In the genomic region with DNA sequence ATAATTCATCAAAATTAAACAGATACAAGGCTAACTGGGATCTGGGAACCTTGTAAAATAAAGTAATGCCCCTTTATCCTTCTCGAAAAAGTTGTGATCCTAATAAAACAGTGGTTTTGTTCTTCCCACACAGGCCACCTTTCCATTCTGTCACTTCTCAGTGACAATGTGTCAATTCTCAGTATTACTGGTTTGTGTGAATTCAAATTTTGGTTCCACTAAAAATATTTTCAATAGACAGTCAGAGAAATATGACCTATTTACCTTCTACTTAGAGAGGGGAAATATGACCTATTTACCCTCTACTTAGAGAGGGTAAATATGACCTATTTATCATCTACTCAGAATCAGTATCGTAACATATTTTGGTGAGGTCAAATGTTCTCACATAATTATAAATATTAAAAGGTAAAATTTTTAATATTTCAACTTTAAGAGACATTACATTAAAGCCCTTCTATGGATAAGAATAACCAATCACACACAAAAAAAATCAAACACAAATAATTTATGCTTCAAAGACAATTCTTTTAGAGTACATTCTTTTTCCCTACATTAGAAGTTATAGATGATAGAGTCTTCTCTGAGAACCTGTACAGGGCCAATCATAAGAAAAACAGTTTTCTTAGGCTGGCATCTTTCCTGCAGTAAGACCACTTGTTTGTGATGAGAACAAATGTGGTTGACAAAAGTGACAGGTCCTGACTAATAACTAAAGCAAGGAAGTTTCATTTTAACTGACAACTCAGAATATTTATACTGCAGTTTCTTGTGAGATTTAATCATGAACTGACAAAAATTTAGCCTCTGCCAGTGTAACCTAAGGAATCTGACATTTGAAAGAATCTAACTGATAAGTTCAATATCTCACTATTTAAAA, we compare ENCODE assay signal across 12 cellular contexts.
DNase-seq lines count a peak whose midpoint lies in the region; ATAC-seq and TF ChIP-seq lines count a peak whose summit lies in the region.
"Had no signal": no experiment of that assay in that cellular context is flagged by ENCODE, and none has a peak within 500 bp of the region (broad histone marks: within the 10 kb centered on the region; RNA-seq: fewer than 3 reads in every experiment).

No MANE protein-coding gene starts in this region.

- DNase-seq in SK-N-SH (no peak), coronary artery (ENCODE audit: low spot score) (no peak)
- no peak for DNase-seq in stimulated activated naive CD4-positive, alpha-beta T cell (lab: John Stamatoyannopoulos, UW)
- DNase-seq in stimulated activated CD4-positive, alpha-beta T cell treated with anti-CD3 and anti-CD28 coated beads, Interleukin-2, amount 100 ng/mL, for 48 hours, result no peak
- DNase-seq: activated CD4-positive, CD25-positive, alpha-beta regulatory T cell treated with anti-CD3 and anti-CD28 coated beads, Interleukin-2, amount 50 U/mL, for 72 hours; EL; HFFc6; NCI-H1436 treated with DMSO at 0.1 percent for 48 hours had no signal

- H3K27ac ChIP-seq in SK-N-SH (ENCODE audit: low read depth in 2 of 2, low read length in 1 of 2), result no peak overlapping the region
- no peak overlapping the region for H3K27ac ChIP-seq in coronary artery

- H2AFZ ChIP-seq in neuron (ENCODE audit: low read depth, low read length) (peak overlapping the region; percentile 21), SK-N-SH (ENCODE audit: low read depth) (no peak overlapping the region)

- CTCF ChIA-PET in SK-N-SH (lab: Yijun Ruan, JAX), result no interaction called here

- no peak for TF ChIP-seq EP300 in SK-N-SH (IDR thresholded peaks at IDR 0.05; ENCODE audit: borderline replicate concordance in 1 of 2, low read depth in 1 of 2, low read length in 1 of 2)

- no peaks in the 10 kb centered on the region for H3K9me2 ChIP-seq in SK-N-SH

- ATAC-seq in GM18907 (IDR thresholded peaks at IDR 0.05; ENCODE audit: unreplicated experiment) (peak; percentile 91), GM21717 (IDR thresholded peaks at IDR 0.05; ENCODE audit: unreplicated experiment) (peak; percentile 87), HG03196 (IDR thresholded peaks at IDR 0.05; ENCODE audit: unreplicated experiment) (peak; percentile 92)

- TF ChIP-seq CTCF in SK-N-SH (IDR thresholded peaks at IDR 0.05), result no peak
- no peak for TF ChIP-seq CTCF in coronary artery (IDR thresholded peaks at IDR 0.05)

- H3K79me2 ChIP-seq in SK-N-SH (ENCODE audit: insufficient read depth), result no peaks in the 10 kb centered on the region

- H3K27me3 ChIP-seq in neuron (ENCODE audit: insufficient read depth, low read length), result no peaks in the 10 kb centered on the region
- H3K27me3 ChIP-seq in SK-N-SH (ENCODE audit: insufficient read depth), result no peaks in the 10 kb centered on the region

- H4K20me1 ChIP-seq in SK-N-SH (ENCODE audit: insufficient read depth), result no peaks in the 10 kb centered on the region

- TF ChIP-seq RAD21 in SK-N-SH (IDR thresholded peaks at IDR 0.05; ENCODE audit: low read length), result no peak

- 6% methylated on average over 2 of the region's 2 CpGs for WGBS in SK-N-SH (ENCODE audit: low lambda C conversion rate)

- no peaks in the 10 kb centered on the region for H3F3A ChIP-seq in SK-N-SH (replicated peaks; ENCODE audit: insufficient read depth)

- no peaks in the 10 kb centered on the region for H3K36me3 ChIP-seq in neuron (ENCODE audit: insufficient read depth, low read length)
- no peaks in the 10 kb centered on the region for H3K36me3 ChIP-seq in SK-N-SH (replicated peaks in 1 of 2; ENCODE audit: control insufficient read depth in 1 of 2, insufficient read depth in 2 of 2, low read length in 1 of 2)

- no peak overlapping the region for H3K9ac ChIP-seq in SK-N-SH

- no peak overlapping the region for H3K4me3 ChIP-seq in neuron (ENCODE audit: low read length)
- no peak overlapping the region for H3K4me3 ChIP-seq in SK-N-SH (ENCODE audit: low read depth in 2 of 2, low read length in 1 of 2)
- no peak overlapping the region for H3K4me3 ChIP-seq in coronary artery

- H3K4me1 ChIP-seq in neuron (ENCODE audit: insufficient read depth, low read length) (peaks cover 18% of the 10 kb centered on the region), SK-N-SH (ENCODE audit: control insufficient read depth in 1 of 2, insufficient read depth in 2 of 2, low read depth in 1 of 2, low read length in 1 of 2) (no peaks in the 10 kb centered on the region)

- H3K4me2 ChIP-seq in SK-N-SH, result no peak overlapping the region

- H3K9me3 ChIP-seq in neuron (ENCODE audit: low read length), result no peaks in the 10 kb centered on the region
- H3K9me3 ChIP-seq in SK-N-SH, result no peaks in the 10 kb centered on the region

- POLR2A ChIA-PET in SK-N-SH (lab: Yijun Ruan, JAX), result no interaction called here

TF ChIP-seq in SK-N-SH, 30 proteins besides CTCF, POLR2A, EP300 and RAD21:
- TF ChIP-seq, protein P1, sequence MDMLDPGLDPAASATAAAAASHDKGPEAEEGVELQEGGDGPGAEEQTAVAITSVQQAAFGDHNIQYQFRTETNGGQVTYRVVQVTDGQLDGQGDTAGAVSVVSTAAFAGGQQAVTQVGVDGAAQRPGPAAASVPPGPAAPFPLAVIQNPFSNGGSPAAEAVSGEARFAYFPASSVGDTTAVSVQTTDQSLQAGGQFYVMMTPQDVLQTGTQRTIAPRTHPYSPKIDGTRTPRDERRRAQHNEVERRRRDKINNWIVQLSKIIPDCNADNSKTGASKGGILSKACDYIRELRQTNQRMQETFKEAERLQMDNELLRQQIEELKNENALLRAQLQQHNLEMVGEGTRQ (IDR thresholded peaks at IDR 0.05; ENCODE audit: borderline replicate concordance, low read depth, low read length), result no peak
- TF ChIP-seq NFIC (IDR thresholded peaks at IDR 0.05; ENCODE audit: borderline replicate concordance) (no peak), GABPA (IDR thresholded peaks at IDR 0.05; ENCODE audit: low read depth) (no peak), FOSL2 (IDR thresholded peaks at IDR 0.05; ENCODE audit: borderline replicate concordance, low read depth) (no peak), YY1 (IDR thresholded peaks at IDR 0.05; ENCODE audit: low read depth) (no peak), TAF1 (IDR thresholded peaks at IDR 0.05; ENCODE audit: borderline replicate concordance, low read depth, low read length) (no peak), MXI1 (IDR thresholded peaks at IDR 0.05; ENCODE audit: low read depth, low read length) (no peak), RCOR1 (IDR thresholded peaks at IDR 0.05; ENCODE audit: low read length) (no peak), ELF1 (IDR thresholded peaks at IDR 0.05) (no peak)
- TF ChIP-seq, protein P2, sequence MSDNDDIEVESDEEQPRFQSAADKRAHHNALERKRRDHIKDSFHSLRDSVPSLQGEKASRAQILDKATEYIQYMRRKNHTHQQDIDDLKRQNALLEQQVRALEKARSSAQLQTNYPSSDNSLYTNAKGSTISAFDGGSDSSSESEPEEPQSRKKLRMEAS (IDR thresholded peaks at IDR 0.05; ENCODE audit: low read depth), result no peak
- TF ChIP-seq, protein P3, sequence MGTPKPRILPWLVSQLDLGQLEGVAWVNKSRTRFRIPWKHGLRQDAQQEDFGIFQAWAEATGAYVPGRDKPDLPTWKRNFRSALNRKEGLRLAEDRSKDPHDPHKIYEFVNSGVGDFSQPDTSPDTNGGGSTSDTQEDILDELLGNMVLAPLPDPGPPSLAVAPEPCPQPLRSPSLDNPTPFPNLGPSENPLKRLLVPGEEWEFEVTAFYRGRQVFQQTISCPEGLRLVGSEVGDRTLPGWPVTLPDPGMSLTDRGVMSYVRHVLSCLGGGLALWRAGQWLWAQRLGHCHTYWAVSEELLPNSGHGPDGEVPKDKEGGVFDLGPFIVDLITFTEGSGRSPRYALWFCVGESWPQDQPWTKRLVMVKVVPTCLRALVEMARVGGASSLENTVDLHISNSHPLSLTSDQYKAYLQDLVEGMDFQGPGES (IDR thresholded peaks at IDR 0.05; ENCODE audit: low read depth, low read length), result no peak
